2 cellular contexts compared by ENCODE assay signal in the genomic region with DNA sequence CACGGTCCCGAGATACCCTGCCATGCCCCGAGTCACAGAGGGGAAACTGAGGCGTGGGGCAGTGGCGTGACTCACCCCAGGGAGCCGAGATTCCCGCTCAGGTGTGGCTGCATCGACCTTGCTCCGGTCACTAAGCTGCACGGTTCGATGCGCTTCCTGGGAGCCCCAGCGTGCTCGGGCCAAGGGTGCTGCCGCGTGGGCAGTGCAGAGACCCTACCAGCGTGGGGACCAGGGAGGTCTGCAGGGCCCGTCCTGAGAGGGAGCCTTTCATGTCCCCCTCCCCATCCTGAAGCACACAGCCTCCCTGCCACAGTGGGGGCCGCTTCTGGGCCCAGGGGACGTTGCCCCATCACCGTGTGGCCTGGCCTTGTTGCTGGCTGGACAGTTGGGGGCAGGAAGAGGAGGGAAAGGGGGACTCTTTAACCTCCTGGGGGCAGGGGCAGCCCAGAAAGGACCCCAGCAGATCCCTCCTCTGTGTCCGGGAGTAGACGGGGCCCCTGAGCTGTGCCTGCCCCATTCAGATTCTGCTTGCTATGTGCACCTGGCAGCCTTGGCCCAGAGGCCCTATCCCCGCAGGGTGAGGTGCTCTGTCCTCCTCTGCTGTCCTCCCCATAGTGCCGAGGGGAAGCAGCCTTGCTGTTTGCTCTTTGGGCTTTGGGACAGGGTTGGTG.
TF ChIP-seq lines count a peak whose summit lies in the region.

No MANE protein-coding gene starts in this region.

TF ChIP-seq in K562, 482 proteins besides CTCF, POLR2A, EP300 and RAD21:
- no peak for TF ChIP-seq NFE2L1 (tag; IDR thresholded peaks at IDR 0.05; ENCODE audit: borderline replicate concordance, low read depth)
- peak; percentile 67 for TF ChIP-seq ZNF263 (CRISPR knock-in tag; IDR thresholded peaks at IDR 0.05; ENCODE audit: borderline replicate concordance)
- TF ChIP-seq POLR2G (IDR thresholded peaks at IDR 0.05; ENCODE audit: low read depth, low read length) = 0 out of 2 replicates have a peak, but pooled peaks have one; percentile 3
TF ChIP-seq in K562: peak in this region for 2.

TF ChIP-seq in liver, 16 proteins besides CTCF, POLR2A, EP300 and RAD21:
- TF ChIP-seq FOXA1 (IDR thresholded peaks at IDR 0.05) (no peak), HNF4A (conservative IDR thresholded peaks at IDR 0.05) (no peak), RXRA (IDR thresholded peaks at IDR 0.05) (no peak), YY1 (IDR thresholded peaks at IDR 0.05) (no peak), SP1 (IDR thresholded peaks at IDR 0.05) (no peak)
- TF ChIP-seq, protein P1, sequence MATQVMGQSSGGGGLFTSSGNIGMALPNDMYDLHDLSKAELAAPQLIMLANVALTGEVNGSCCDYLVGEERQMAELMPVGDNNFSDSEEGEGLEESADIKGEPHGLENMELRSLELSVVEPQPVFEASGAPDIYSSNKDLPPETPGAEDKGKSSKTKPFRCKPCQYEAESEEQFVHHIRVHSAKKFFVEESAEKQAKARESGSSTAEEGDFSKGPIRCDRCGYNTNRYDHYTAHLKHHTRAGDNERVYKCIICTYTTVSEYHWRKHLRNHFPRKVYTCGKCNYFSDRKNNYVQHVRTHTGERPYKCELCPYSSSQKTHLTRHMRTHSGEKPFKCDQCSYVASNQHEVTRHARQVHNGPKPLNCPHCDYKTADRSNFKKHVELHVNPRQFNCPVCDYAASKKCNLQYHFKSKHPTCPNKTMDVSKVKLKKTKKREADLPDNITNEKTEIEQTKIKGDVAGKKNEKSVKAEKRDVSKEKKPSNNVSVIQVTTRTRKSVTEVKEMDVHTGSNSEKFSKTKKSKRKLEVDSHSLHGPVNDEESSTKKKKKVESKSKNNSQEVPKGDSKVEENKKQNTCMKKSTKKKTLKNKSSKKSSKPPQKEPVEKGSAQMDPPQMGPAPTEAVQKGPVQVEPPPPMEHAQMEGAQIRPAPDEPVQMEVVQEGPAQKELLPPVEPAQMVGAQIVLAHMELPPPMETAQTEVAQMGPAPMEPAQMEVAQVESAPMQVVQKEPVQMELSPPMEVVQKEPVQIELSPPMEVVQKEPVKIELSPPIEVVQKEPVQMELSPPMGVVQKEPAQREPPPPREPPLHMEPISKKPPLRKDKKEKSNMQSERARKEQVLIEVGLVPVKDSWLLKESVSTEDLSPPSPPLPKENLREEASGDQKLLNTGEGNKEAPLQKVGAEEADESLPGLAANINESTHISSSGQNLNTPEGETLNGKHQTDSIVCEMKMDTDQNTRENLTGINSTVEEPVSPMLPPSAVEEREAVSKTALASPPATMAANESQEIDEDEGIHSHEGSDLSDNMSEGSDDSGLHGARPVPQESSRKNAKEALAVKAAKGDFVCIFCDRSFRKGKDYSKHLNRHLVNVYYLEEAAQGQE (IDR thresholded peaks at IDR 0.05) = no peak
- TF ChIP-seq, protein P2, sequence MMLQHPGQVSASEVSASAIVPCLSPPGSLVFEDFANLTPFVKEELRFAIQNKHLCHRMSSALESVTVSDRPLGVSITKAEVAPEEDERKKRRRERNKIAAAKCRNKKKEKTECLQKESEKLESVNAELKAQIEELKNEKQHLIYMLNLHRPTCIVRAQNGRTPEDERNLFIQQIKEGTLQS (IDR thresholded peaks at IDR 0.05) = no peak
- TF ChIP-seq, protein P3, sequence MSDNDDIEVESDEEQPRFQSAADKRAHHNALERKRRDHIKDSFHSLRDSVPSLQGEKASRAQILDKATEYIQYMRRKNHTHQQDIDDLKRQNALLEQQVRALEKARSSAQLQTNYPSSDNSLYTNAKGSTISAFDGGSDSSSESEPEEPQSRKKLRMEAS (IDR thresholded peaks at IDR 0.05) = no peak
